Comparison of ENCODE assay signal across 1 cellular context in the genomic region with DNA sequence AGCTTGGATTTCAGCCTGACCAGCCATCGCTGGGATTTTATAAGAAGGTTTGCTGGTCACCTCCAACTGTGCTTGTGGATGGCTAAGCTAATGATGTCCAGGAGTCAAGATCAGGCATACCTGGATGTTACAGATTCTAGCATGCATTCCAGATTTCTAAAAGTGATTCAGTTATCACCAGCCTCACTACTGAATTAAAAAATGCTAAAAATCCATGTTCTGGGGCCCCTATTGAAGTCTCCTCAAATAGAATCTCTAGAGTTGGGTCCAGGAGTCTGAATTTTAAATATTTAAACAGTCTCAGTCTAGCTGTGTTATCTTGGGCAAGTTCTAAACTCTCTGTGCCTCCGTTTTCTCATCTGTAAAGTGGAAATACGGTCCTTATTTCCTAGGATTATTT.
TF ChIP-seq lines count a peak whose summit lies in the region.

No MANE protein-coding gene starts in this region.

TF ChIP-seq in GM23338, 12 proteins besides CTCF, POLR2A, EP300 and RAD21:
- TF ChIP-seq STAT1 (IDR thresholded peaks at IDR 0.05; ENCODE audit: unreplicated experiment) (no peak), REST (IDR thresholded peaks at IDR 0.05; ENCODE audit: unreplicated experiment) (no peak)
